ENCODE assay signal across 8 cellular contexts in the genomic region with DNA sequence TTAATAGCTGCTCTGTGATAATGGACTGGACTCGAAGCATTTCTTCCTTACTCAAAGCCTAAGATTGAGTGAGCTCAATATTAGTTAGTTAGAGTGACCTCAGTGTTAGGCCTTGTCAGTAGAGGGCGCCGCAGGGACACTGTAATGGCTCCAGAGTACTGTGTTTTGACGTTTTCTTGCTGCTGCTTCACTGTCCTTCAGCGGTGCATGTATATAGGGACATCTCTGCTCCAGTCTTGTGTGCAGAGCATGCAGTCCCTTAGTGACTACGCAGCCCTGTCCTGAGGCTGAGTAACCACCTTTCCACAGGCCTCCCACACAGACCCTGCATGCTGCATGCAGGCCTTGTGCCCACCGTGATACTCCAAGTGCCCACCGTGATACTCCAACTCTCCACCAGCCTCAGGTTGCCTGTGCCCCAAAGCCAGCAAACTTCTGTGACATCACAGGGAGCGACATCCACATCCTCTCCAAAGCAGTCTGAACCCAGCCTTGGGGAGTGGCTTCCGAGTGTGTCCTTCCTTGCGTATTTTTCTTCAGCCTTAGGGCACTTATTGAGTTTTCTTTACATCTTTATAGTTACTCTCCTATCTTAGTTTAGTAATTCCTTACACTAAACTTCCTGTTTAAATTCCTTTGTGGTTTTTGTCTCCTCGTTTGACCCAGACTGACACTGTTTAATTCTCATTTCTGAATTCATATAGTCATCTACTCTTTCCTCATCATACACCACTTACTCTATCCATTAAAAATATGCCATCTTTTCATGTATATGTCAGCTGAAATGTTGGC.
DNase-seq lines count a peak whose midpoint lies in the region; ATAC-seq, FAIRE-seq and TF ChIP-seq lines count a peak whose summit lies in the region.

No MANE protein-coding gene starts in this region.

- peak; percentile 65 for TF ChIP-seq CTCF in foreskin keratinocyte (conservative IDR thresholded peaks at IDR 0.05)
- TF ChIP-seq CTCF in ovary (IDR thresholded peaks at IDR 0.05), result peak; percentile 46 to 59 (median 48)

- no peak for TF ChIP-seq POLR2A in ovary (IDR thresholded peaks at IDR 0.05)

- H3K4me3 ChIP-seq in ACC112 (ENCODE audit: low read depth, low read length) (no peak overlapping the region), HUES6 (ENCODE audit: low read depth, low read length) (peak overlapping the region; percentile 37; the same call in 1 of the 2 replicates), NT2/D1 (ENCODE audit: insufficient read length, low read depth) (no peak overlapping the region), ovary (no peak overlapping the region)

- H3K36me3 ChIP-seq in ACC112 (ENCODE audit: insufficient read depth, low read length) (peaks cover 7% of the 10 kb centered on the region; the same call in 1 of the 2 replicates), HUES6 (ENCODE audit: control insufficient read depth, insufficient read depth, low read length) (no peaks in the 10 kb centered on the region), NT2/D1 (ENCODE audit: insufficient read depth, insufficient read length, low read length) (no peaks in the 10 kb centered on the region), ovary (no peaks in the 10 kb centered on the region)

- H3K4me1 ChIP-seq in ACC112 (ENCODE audit: control insufficient read depth, insufficient read depth, low read length, unreplicated experiment) (peaks cover 31% of the 10 kb centered on the region), HUES6 (ENCODE audit: control insufficient read depth, insufficient read depth, low read length) (peaks cover 36% of the 10 kb centered on the region), NT2/D1 (ENCODE audit: insufficient read depth, insufficient read length) (no peaks in the 10 kb centered on the region), foreskin keratinocyte (peaks cover 7% of the 10 kb centered on the region), ovary (ENCODE audit: insufficient read depth) (peaks cover 8% of the 10 kb centered on the region)

- H3K27ac ChIP-seq in ACC112 (ENCODE audit: low read depth, low read length) (peak overlapping the region; percentile 11), HUES6 (ENCODE audit: low read depth, low read length) (no peak overlapping the region), foreskin keratinocyte (no peak overlapping the region), ovary (no peak overlapping the region)

- H3K9me3 ChIP-seq in HUES6 (ENCODE audit: control insufficient read depth, insufficient read depth, low read depth, low read length), result no peaks in the 10 kb centered on the region
- H3K9me3 ChIP-seq in NT2/D1 (ENCODE audit: insufficient read depth, low read length), result no peaks in the 10 kb centered on the region
- no peaks in the 10 kb centered on the region for H3K9me3 ChIP-seq in ovary

- peaks cover 10% of the 10 kb centered on the region for H3K79me2 ChIP-seq in ACC112 (ENCODE audit: control insufficient read depth, insufficient read depth, low read length, unreplicated experiment)

- no peak overlapping the region for H3K9ac ChIP-seq in HUES6 (ENCODE audit: low read length)
- no peak overlapping the region for H3K9ac ChIP-seq in NT2/D1 (ENCODE audit: insufficient read length, low read depth)

- WGBS in ovary, 3 donors, result 50 to 61% (median 55%) methylated on average over 12 of the region's 12 CpGs

- H3K27me3 ChIP-seq in ACC112 (ENCODE audit: insufficient read depth, low read length), result no peaks in the 10 kb centered on the region
- H3K27me3 ChIP-seq in HUES6 (ENCODE audit: control insufficient read depth, insufficient read depth, low read length), result no peaks in the 10 kb centered on the region
- no peaks in the 10 kb centered on the region for H3K27me3 ChIP-seq in NT2/D1 (ENCODE audit: insufficient read depth, insufficient read length)
- H3K27me3 ChIP-seq in foreskin keratinocyte, result no peaks in the 10 kb centered on the region
- no peaks in the 10 kb centered on the region for H3K27me3 ChIP-seq in ovary

- DNase-seq in GM18507 (ENCODE audit: extremely low spot score, insufficient read length, low read depth) (no peak), NT2/D1 (ENCODE audit: low read depth, low spot score) (peak; percentile 79), activated T-cell treated with anti-CD3 and anti-CD28 coated beads for 1 hour (ENCODE audit: low read depth) (peak; percentile 20), foreskin keratinocyte (peak; percentile 57 to 75), ovary (peak; percentile 69 to 85 (median 82))

- peak; percentile 70 for FAIRE-seq in GM18507 (lab: Jason Lieb, UNC)

- no peak for TF ChIP-seq EP300 in ovary (IDR thresholded peaks at IDR 0.05)

- intact Hi-C loops in ovary (cut with DNase I), result no loop called here

- ATAC-seq in foreskin keratinocyte, result peak; percentile 68
- ATAC-seq in GM19452 (IDR thresholded peaks at IDR 0.05; ENCODE audit: unreplicated experiment), result no peak

- no peak overlapping the region for H2AFZ ChIP-seq in ACC112 (ENCODE audit: low read length, unreplicated experiment)
